ENCODE assay signal across 9 cellular contexts in genomic region chr1:92298213-92298572, GRCh38. TPM values are rescaled to one million over a fixed set of nuclear protein-coding genes. Genes with fewer than 3 reads are reported as not detected.
DNase-seq lines count a peak whose midpoint lies in the region; ATAC-seq, FAIRE-seq and TF ChIP-seq lines count a peak whose summit lies in the region.
"Had no signal": no experiment of that assay in that cellular context is flagged by ENCODE, and none has a peak within 500 bp of the region (broad histone marks: within the 10 kb centered on the region; RNA-seq: fewer than 3 reads in every experiment).

No MANE protein-coding gene starts in this region.

- no peaks in the 10 kb centered on the region for H3K27me3 Mint-ChIP-seq in activated naive CD4-positive, alpha-beta T cell treated with anti-CD3 and anti-CD28 coated beads, Interleukin-2, amount 10 ng/mL, durations not matched to agents 7 days and 5 days
- H3K27me3 Mint-ChIP-seq in activated naive CD8-positive, alpha-beta T cell treated with anti-CD3 and anti-CD28 coated beads for 36 hours: no peaks in the 10 kb centered on the region

- H3K27ac ChIP-seq in thyroid gland: peak overlapping the region; percentile 87 to 94 (median 94)

- intact Hi-C loops in thyroid gland (cut with DNase I): no loop called here

- 6 to 10% methylated on average over 3 of the region's 3 CpGs for WGBS in thyroid gland, 2 donors

- peaks cover 37% of the 10 kb centered on the region for H3K36me3 Mint-ChIP-seq in activated naive CD4-positive, alpha-beta T cell treated with anti-CD3 and anti-CD28 coated beads, Interleukin-2, amount 10 ng/mL, durations not matched to agents 7 days and 5 days
- H3K36me3 Mint-ChIP-seq in activated naive CD8-positive, alpha-beta T cell treated with anti-CD3 and anti-CD28 coated beads for 36 hours: peaks cover 29% of the 10 kb centered on the region

- CTCF ChIA-PET in activated naive CD4-positive, alpha-beta T cell treated with anti-CD3 and anti-CD28 coated beads, Interleukin-2, amount 10 ng/mL, durations not matched to agents 7 days and 5 days (lab: Charles Lee): interaction anchor here (0.7 to 2.2 kb wide), 5 partner anchors 17 to 663 kb away, joined by 3 to 10 read pairs (median 3); partner anchors contain the start of gene DIPK1A

- H3K36me3 ChIP-seq in thyroid gland: no peaks in the 10 kb centered on the region

- peak overlapping the region; percentile 66 to 97 (median 72) for H3K4me3 ChIP-seq in thyroid gland (replicated peaks in 1 of 3)

- TF ChIP-seq CTCF in thyroid gland (IDR thresholded peaks at IDR 0.05): peak in 2 of 6 experiments; percentile 33 to 41

- ATAC-seq in GM19023 (IDR thresholded peaks at IDR 0.05; ENCODE audit: unreplicated experiment): no peak

- TF ChIP-seq POLR2A in thyroid gland (IDR thresholded peaks at IDR 0.05) (no peak), GM12891 (IDR thresholded peaks at IDR 0.05; ENCODE audit: low read depth, low read length) (no peak)

- H3K9me3 Mint-ChIP-seq in activated naive CD4-positive, alpha-beta T cell treated with anti-CD3 and anti-CD28 coated beads, Interleukin-2, amount 10 ng/mL, durations not matched to agents 7 days and 5 days: no peaks in the 10 kb centered on the region
- H3K9me3 Mint-ChIP-seq in activated naive CD8-positive, alpha-beta T cell treated with anti-CD3 and anti-CD28 coated beads for 36 hours: no peaks in the 10 kb centered on the region

- H3K9me3 ChIP-seq in thyroid gland: no peaks in the 10 kb centered on the region

- peaks cover 13 to 15% of the 10 kb centered on the region in 2 donors for H3K4me1 ChIP-seq in thyroid gland

- no peaks in the 10 kb centered on the region for H3K27me3 ChIP-seq in thyroid gland

- peaks cover 49% of the 10 kb centered on the region for H3K4me1 Mint-ChIP-seq in activated naive CD4-positive, alpha-beta T cell treated with anti-CD3 and anti-CD28 coated beads, Interleukin-2, amount 10 ng/mL, durations not matched to agents 7 days and 5 days
- peaks cover 33% of the 10 kb centered on the region for H3K4me1 Mint-ChIP-seq in activated naive CD8-positive, alpha-beta T cell treated with anti-CD3 and anti-CD28 coated beads for 36 hours

- no peak for DNase-seq in activated naive CD4-positive, alpha-beta T cell treated with anti-CD3 and anti-CD28 coated beads, Interleukin-2, amount 10 ng/mL, durations not matched to agents 7 days and 5 days
- no peak for DNase-seq in activated naive CD4-positive, alpha-beta T cell treated with Interleukin-2 at 50 U/mL for 16 hours
- no peak for DNase-seq in activated naive CD8-positive, alpha-beta T cell treated with anti-CD3 and anti-CD28 coated beads for 36 hours
- DNase-seq in kidney tubule cell (ENCODE audit: low spot score) (peak; percentile 13), thyroid gland (no peak), GM12891 (ENCODE audit: insufficient read length, low spot score) (no peak), NCI-H1417 (lab: John Stamatoyannopoulos, UW) (no peak)

- peak overlapping the region; percentile 90 for H3K4me3 Mint-ChIP-seq in activated naive CD4-positive, alpha-beta T cell treated with anti-CD3 and anti-CD28 coated beads, Interleukin-2, amount 10 ng/mL, durations not matched to agents 7 days and 5 days
- H3K4me3 Mint-ChIP-seq in activated naive CD8-positive, alpha-beta T cell treated with anti-CD3 and anti-CD28 coated beads for 36 hours: peak overlapping the region; percentile 97

- FAIRE-seq in GM12891 (lab: Jason Lieb, UNC): no peak
- FAIRE-seq: endometrium had no signal

- peak overlapping the region; percentile 95 for H3K27ac Mint-ChIP-seq in activated naive CD4-positive, alpha-beta T cell treated with anti-CD3 and anti-CD28 coated beads, Interleukin-2, amount 10 ng/mL, durations not matched to agents 7 days and 5 days
- H3K27ac Mint-ChIP-seq in activated naive CD8-positive, alpha-beta T cell treated with anti-CD3 and anti-CD28 coated beads for 36 hours: peak overlapping the region; percentile 99

TF ChIP-seq in GM12891, 5 proteins besides CTCF, POLR2A, EP300 and RAD21:
- TF ChIP-seq TAF1 (IDR thresholded peaks at IDR 0.05; ENCODE audit: low read depth, low read length): no peak
- no peak for TF ChIP-seq POLR2AphosphoS5 (IDR thresholded peaks at IDR 0.05; ENCODE audit: low read depth, low read length)
- TF ChIP-seq SPI1 (IDR thresholded peaks at IDR 0.05; ENCODE audit: low read depth, low read length): no peak

RNA-seq across cellular contexts. Expression of gene GLMN, which starts 0.6 kb away (rescaled TPM):
- 10 to 100 TPM; 18.1 to 20.1 TPM for total RNA-seq in activated naive CD8-positive, alpha-beta T cell treated with anti-CD3 and anti-CD28 coated beads for 36 hours
- total RNA-seq in thyroid gland: 10 to 100 TPM; 15.2 to 18.8 (median 17.0) TPM
- polyA plus RNA-seq in GM12891 (2012; ENCODE audit: low read depth, missing spikeins): 8.4 TPM

RNA-seq across cellular contexts. Expression of gene RPAP2, which starts 0.7 kb away (rescaled TPM):
- 10 to 100 TPM; 34.5 to 36.3 TPM for total RNA-seq in activated naive CD8-positive, alpha-beta T cell treated with anti-CD3 and anti-CD28 coated beads for 36 hours
- total RNA-seq in thyroid gland: 10 to 100 TPM in 3 of 4 donors, 1 to 10 TPM in 1; 8.7 to 28.0 (median 17.6) TPM
- polyA plus RNA-seq in GM12891 (2012; ENCODE audit: low read depth, missing spikeins): 10.4 TPM
